ENCODE assay signal across 14 cellular contexts in genomic region chr2:16566701-16567100, GRCh38.
A peak's percentile ranks its signal among the peaks of the same experiment; 100 is the strongest.
DNase-seq lines count a peak whose midpoint lies in the region; ATAC-seq and TF ChIP-seq lines count a peak whose summit lies in the region.
"Had no signal": no experiment of that assay in that cellular context is flagged by ENCODE, and none has a peak within 500 bp of the region (broad histone marks: within the 10 kb centered on the region; RNA-seq: fewer than 3 reads in every experiment).

No MANE protein-coding gene starts in this region.

- H3K27me3 ChIP-seq in Caco-2 (replicated peaks; ENCODE audit: control insufficient read depth, insufficient read depth, low read length), result no peaks in the 10 kb centered on the region

- CTCF ChIA-PET in Caco-2 (lab: Charles Lee), result no interaction called here
- CTCF ChIA-PET in WTC11 (lab: Charles Lee), result no interaction called here
- CTCF ChIA-PET in activated CD8-positive, alpha-beta memory T cell treated with anti-CD3 and anti-CD28 coated beads, Interleukin-2, amount 10 ng/mL, durations not matched to agents 7 days and 5 days (lab: Charles Lee), result no interaction called here

- no peak overlapping the region for H3K4me3 ChIP-seq in Caco-2 (ENCODE audit: low read depth, low read length)
- H3K4me3 ChIP-seq: GM12878, GM23248 had no signal

- no peaks in the 10 kb centered on the region for H3K36me3 ChIP-seq in Caco-2 (ENCODE audit: control insufficient read depth, insufficient read depth, low read length)

- BruUV-seq in Caco-2 (replicated peaks; lab: Mats Ljungman, UMichigan), result no TSS peak

- H3K27me3 Mint-ChIP-seq in Caco-2 (ENCODE audit: insufficient read depth, unreplicated experiment), result peaks cover 9% of the 10 kb centered on the region
- H3K27me3 Mint-ChIP-seq in WTC11 (ENCODE audit: low read depth), result no peaks in the 10 kb centered on the region
- H3K27me3 Mint-ChIP-seq in nephron progenitor cell (ENCODE audit: low read depth, poor library complexity), result no peaks in the 10 kb centered on the region
- no peaks in the 10 kb centered on the region for H3K27me3 Mint-ChIP-seq in activated CD8-positive, alpha-beta memory T cell treated with anti-CD3 and anti-CD28 coated beads, Interleukin-2, amount 10 ng/mL, durations not matched to agents 7 days and 5 days
- H3K27me3 Mint-ChIP-seq: B cell had no signal

- ATAC-seq in WTC11 (no peak), GM21825 (IDR thresholded peaks at IDR 0.05; ENCODE audit: unreplicated experiment) (no peak), HG02870 (IDR thresholded peaks at IDR 0.05; ENCODE audit: unreplicated experiment) (no peak)
- ATAC-seq in activated CD8-positive, alpha-beta memory T cell treated with anti-CD3 and anti-CD28 coated beads, Interleukin-2, amount 10 ng/mL, durations not matched to agents 7 days and 5 days, result no peak
- ATAC-seq: GM12878, HCT116 had no signal

- POLR2A ChIA-PET in Caco-2 (lab: Charles Lee), result no interaction called here
- POLR2A ChIA-PET in WTC11 (lab: Charles Lee), result no interaction called here

- H3K9me3 Mint-ChIP-seq in Caco-2 (ENCODE audit: unreplicated experiment) (no peaks in the 10 kb centered on the region), WTC11 (no peaks in the 10 kb centered on the region), nephron progenitor cell (no peaks in the 10 kb centered on the region)
- H3K9me3 Mint-ChIP-seq in activated CD8-positive, alpha-beta memory T cell treated with anti-CD3 and anti-CD28 coated beads, Interleukin-2, amount 10 ng/mL, durations not matched to agents 7 days and 5 days (ENCODE audit: low read depth), result no peaks in the 10 kb centered on the region
- H3K9me3 Mint-ChIP-seq: CD4-positive, alpha-beta T cell had no signal

- H3K27ac Mint-ChIP-seq in Caco-2 (ENCODE audit: unreplicated experiment) (no peak overlapping the region), WTC11 (peak overlapping the region; percentile 61; the same call in 1 of the 2 replicates), nephron progenitor cell (peak overlapping the region; percentile 73)
- no peak overlapping the region for H3K27ac Mint-ChIP-seq in activated CD8-positive, alpha-beta memory T cell treated with anti-CD3 and anti-CD28 coated beads, Interleukin-2, amount 10 ng/mL, durations not matched to agents 7 days and 5 days
- H3K27ac Mint-ChIP-seq: B cell; CD4-positive, alpha-beta T cell had no signal

- no peaks in the 10 kb centered on the region for H3K36me3 Mint-ChIP-seq in Caco-2 (ENCODE audit: insufficient read depth, unreplicated experiment)
- H3K36me3 Mint-ChIP-seq in WTC11, result no peaks in the 10 kb centered on the region
- peaks cover 11% of the 10 kb centered on the region for H3K36me3 Mint-ChIP-seq in nephron progenitor cell (ENCODE audit: low read depth)
- no peaks in the 10 kb centered on the region for H3K36me3 Mint-ChIP-seq in activated CD8-positive, alpha-beta memory T cell treated with anti-CD3 and anti-CD28 coated beads, Interleukin-2, amount 10 ng/mL, durations not matched to agents 7 days and 5 days

- peaks cover 11% of the 10 kb centered on the region for H3K4me1 Mint-ChIP-seq in Caco-2 (ENCODE audit: low read depth, unreplicated experiment)
- H3K4me1 Mint-ChIP-seq in WTC11, result peaks cover 4% of the 10 kb centered on the region
- peaks cover 63% of the 10 kb centered on the region for H3K4me1 Mint-ChIP-seq in nephron progenitor cell
- no peaks in the 10 kb centered on the region for H3K4me1 Mint-ChIP-seq in activated CD8-positive, alpha-beta memory T cell treated with anti-CD3 and anti-CD28 coated beads, Interleukin-2, amount 10 ng/mL, durations not matched to agents 7 days and 5 days
- H3K4me1 Mint-ChIP-seq: B cell had no signal

- no peak for TF ChIP-seq CTCF in Caco-2 (IDR thresholded peaks at IDR 0.05; ENCODE audit: insufficient read depth in 1 of 2, low read depth in 1 of 2, low read length in 1 of 2, severe bottlenecking in 1 of 2, unreplicated experiment in 1 of 2)
- no peak for TF ChIP-seq CTCF in WTC11 (IDR thresholded peaks at IDR 0.05)
- no peak for TF ChIP-seq CTCF in nephron progenitor cell (IDR thresholded peaks at IDR 0.05)

- 0 out of 2 replicates have a peak, but pooled peaks cover 3% of the 10 kb centered on the region for H3K9me3 ChIP-seq in Caco-2

- DNase-seq in Caco-2 (peak; percentile 10 to 44), NCI-H524 treated with DMSO at 0.1 percent for 48 hours (lab: John Stamatoyannopoulos, UW) (peak; percentile 25), WTC11 (ENCODE audit: low spot score) (no peak), nephron progenitor cell (no peak)
- DNase-seq in activated CD8-positive, alpha-beta memory T cell treated with anti-CD3 and anti-CD28 coated beads, Interleukin-2, amount 10 ng/mL, durations not matched to agents 7 days and 5 days, result no peak
- DNase-seq: C1 segment of cervical spinal cord; CD4-positive, alpha-beta T cell; DMS79; GM23248 had no signal

- intact Hi-C loops in Caco-2 (cut with micrococcal nuclease; ENCODE audit: unreplicated experiment), result no loop called here

- H3K4me3 Mint-ChIP-seq in Caco-2 (ENCODE audit: unreplicated experiment) (no peak overlapping the region), WTC11 (no peak overlapping the region), nephron progenitor cell (peak overlapping the region; percentile 31)
- no peak overlapping the region for H3K4me3 Mint-ChIP-seq in activated CD8-positive, alpha-beta memory T cell treated with anti-CD3 and anti-CD28 coated beads, Interleukin-2, amount 10 ng/mL, durations not matched to agents 7 days and 5 days
- H3K4me3 Mint-ChIP-seq: B cell; CD4-positive, alpha-beta T cell had no signal

- H3K4me1 ChIP-seq in Caco-2, result peaks cover 14% of the 10 kb centered on the region

TF ChIP-seq in WTC11, 78 proteins besides CTCF, POLR2A, EP300 and RAD21:
- no peak for TF ChIP-seq NFE2L1 (CRISPR knock-in tag; IDR thresholded peaks at IDR 0.05)
- no peak for TF ChIP-seq JAZF1 (CRISPR knock-in tag; IDR thresholded peaks at IDR 0.05)
- no peak for TF ChIP-seq NR2C2 (CRISPR knock-in tag; IDR thresholded peaks at IDR 0.05)
- no peak for TF ChIP-seq ETV6 (CRISPR knock-in tag; IDR thresholded peaks at IDR 0.05)
- TF ChIP-seq ERG (CRISPR knock-in tag; IDR thresholded peaks at IDR 0.05), result no peak
- TF ChIP-seq TEAD1 (CRISPR knock-in tag; IDR thresholded peaks at IDR 0.05), result no peak

Comparison
In these comparisons a context has a peak if more than half of its experiments do, and no peak if none do; other contexts are left out.
1. DNase-seq: peak in Caco-2 (2 of 2) and NCI-H524 treated with DMSO at 0.1 percent for 48 hours (single experiment); none in WTC11 (single experiment), nephron progenitor cell (single experiment) and activated CD8-positive, alpha-beta memory T cell treated with anti-CD3 and anti-CD28 coated beads, Interleukin-2, amount 10 ng/mL, durations not matched to agents 7 days and 5 days (single experiment).
2. H3K27ac Mint-ChIP-seq: peak in WTC11 (single experiment) and nephron progenitor cell (single experiment); none in Caco-2 (single experiment) and activated CD8-positive, alpha-beta memory T cell treated with anti-CD3 and anti-CD28 coated beads, Interleukin-2, amount 10 ng/mL, durations not matched to agents 7 days and 5 days (single experiment).